In genomic region chr16:3730161-3731125, GRCh38 we compare ENCODE assay signal across 14 cellular contexts.
"Had no signal": no experiment of that assay in that cellular context is flagged by ENCODE, and none has a peak within 500 bp of the region (broad histone marks: within the 10 kb centered on the region; RNA-seq: fewer than 3 reads in every experiment).

No MANE protein-coding gene starts in this region.

- DNase-seq: activated CD4-positive, alpha-beta T cell treated with anti-CD3 and anti-CD28 coated beads for 36 hours; activated CD8-positive, alpha-beta memory T cell treated with anti-CD3 and anti-CD28 coated beads, Interleukin-2, amount 50 U/mL, for 4 hours; activated CD8-positive, alpha-beta T cell treated with anti-CD3 and anti-CD28 coated beads for 36 hours; activated naive CD4-positive, alpha-beta T cell treated with anti-CD3 and anti-CD28 coated beads for 36 hours; activated T-cell treated with anti-CD3 and anti-CD28 coated beads, Interleukin-2, amount 50 U/mL, for 4 hours; dermis blood vessel endothelial cell; effector memory CD4-positive, alpha-beta T cell; mesenchymal stem cell; naive B cell; stimulated activated CD8-positive, alpha-beta memory T cell treated with anti-CD3 and anti-CD28 coated beads, Interleukin-4, amount 100 ng/mL, for 48 hours; stimulated activated naive CD8-positive, alpha-beta T cell treated with anti-CD3 and anti-CD28 coated beads, Interleukin-15, Interleukin-2, amounts not matched to agents 100 U/mL and 50 U/mL, for 24 hours; trophoblast cell had no signal

- H3K4me1 Mint-ChIP-seq: activated CD4-positive, alpha-beta T cell treated with anti-CD3 and anti-CD28 coated beads for 36 hours; naive B cell; WTC11 had no signal

- H3K4me3 Mint-ChIP-seq: activated CD4-positive, alpha-beta T cell treated with anti-CD3 and anti-CD28 coated beads for 36 hours; activated CD8-positive, alpha-beta T cell treated with anti-CD3 and anti-CD28 coated beads for 36 hours; activated naive CD4-positive, alpha-beta T cell treated with anti-CD3 and anti-CD28 coated beads for 36 hours; activated T-cell treated with anti-CD3 and anti-CD28 coated beads, Interleukin-2, amount 50 U/mL, for 4 hours; naive B cell; WTC11 had no signal

- H3K27ac Mint-ChIP-seq: activated CD4-positive, alpha-beta T cell treated with anti-CD3 and anti-CD28 coated beads for 36 hours; activated CD8-positive, alpha-beta T cell treated with anti-CD3 and anti-CD28 coated beads for 36 hours; activated naive CD4-positive, alpha-beta T cell treated with anti-CD3 and anti-CD28 coated beads for 36 hours; WTC11 had no signal

- H3K9me3 Mint-ChIP-seq: activated CD8-positive, alpha-beta T cell treated with anti-CD3 and anti-CD28 coated beads for 36 hours; activated naive CD4-positive, alpha-beta T cell treated with anti-CD3 and anti-CD28 coated beads for 36 hours; activated T-cell treated with anti-CD3 and anti-CD28 coated beads, Interleukin-2, amount 50 U/mL, for 4 hours had no signal

- H3K27me3 Mint-ChIP-seq: activated CD4-positive, alpha-beta T cell treated with anti-CD3 and anti-CD28 coated beads for 36 hours; activated CD8-positive, alpha-beta T cell treated with anti-CD3 and anti-CD28 coated beads for 36 hours; naive B cell had no signal

- ATAC-seq: activated CD4-positive, alpha-beta T cell treated with anti-CD3 and anti-CD28 coated beads for 36 hours; activated T-cell treated with anti-CD3 and anti-CD28 coated beads, Interleukin-2, amount 50 U/mL, for 4 hours; mucosa of descending colon; stimulated activated naive CD8-positive, alpha-beta T cell treated with anti-CD3 and anti-CD28 coated beads, Interleukin-15, Interleukin-2, amounts not matched to agents 100 U/mL and 50 U/mL, for 24 hours; WTC11 had no signal
